Comparison of ENCODE assay signal across 12 cellular contexts in the genomic region with DNA sequence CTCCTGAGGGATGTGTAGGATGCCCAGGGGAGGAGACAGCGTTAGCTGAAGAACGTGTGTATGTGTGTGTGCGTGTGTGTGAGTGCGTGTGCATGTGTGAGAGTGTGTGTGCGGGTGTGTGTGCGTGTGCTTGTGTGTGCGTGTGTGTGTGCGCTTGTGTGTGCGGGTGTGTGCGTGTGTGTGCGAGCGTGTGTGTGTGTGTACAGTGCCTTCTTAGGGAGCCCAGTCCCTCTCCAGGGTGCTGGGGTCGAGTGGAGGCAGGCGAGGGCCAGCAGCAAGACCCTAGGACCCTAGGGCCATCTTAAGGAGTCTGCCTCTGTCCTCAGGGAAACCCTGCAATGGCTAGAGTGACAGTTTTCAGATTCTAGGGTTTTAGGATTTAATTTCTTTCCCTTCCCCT. TPM values are rescaled to one million over a fixed set of nuclear protein-coding genes. Genes with fewer than 3 reads are reported as not detected.
DNase-seq lines count a peak whose midpoint lies in the region; ATAC-seq and TF ChIP-seq lines count a peak whose summit lies in the region.
"Had no signal": no experiment of that assay in that cellular context is flagged by ENCODE, and none has a peak within 500 bp of the region (broad histone marks: within the 10 kb centered on the region; RNA-seq: fewer than 3 reads in every experiment).

No MANE protein-coding gene starts in this region.

- H2AK9ac ChIP-seq in IMR-90 (replicated peaks; ENCODE audit: low read depth, low read length, poor library complexity) = peak overlapping the region; percentile 80

- peak overlapping the region; percentile 57 for H3K14ac ChIP-seq in IMR-90 (replicated peaks; ENCODE audit: low read depth, low read length)

- peak overlapping the region; percentile 40; the same call in 1 of the 2 replicates for H3K18ac ChIP-seq in IMR-90 (ENCODE audit: low read depth, low read length)

- DNase-seq in IMR-90 (no peak), endothelial cell (ENCODE audit: low spot score) (no peak), osteocyte (ENCODE audit: extremely low spot score, unreplicated experiment) (no peak), SIG-M5 (lab: John Stamatoyannopoulos, UW) (no peak), vagina (ENCODE audit: extremely low spot score in 2 of 2) (no peak)
- DNase-seq in activated CD4-positive, CD25-positive, alpha-beta regulatory T cell treated with anti-CD3 and anti-CD28 coated beads, Interleukin-2, amount 50 U/mL, for 72 hours = no peak
- DNase-seq: NCI-H446 treated with DMSO at 0.1 percent for 48 hours had no signal

- H2BK15ac ChIP-seq in IMR-90 (ENCODE audit: low read depth, low read length) = peak overlapping the region; percentile 97; the same call in 2 of the 3 replicates

- CTCF ChIA-PET in IMR-90 (lab: Yijun Ruan, JAX) = interaction anchor here (0.6 to 2.1 kb wide), 3 partner anchors 9 to 149 kb away, joined by 3 to 11 read pairs (median 3); partner anchors contain the start of gene TOR2A

- TF ChIP-seq POLR2A in IMR-90 (IDR thresholded peaks at IDR 0.05; ENCODE audit: low read depth, low read length) (no peak), vagina (IDR thresholded peaks at IDR 0.05) (no peak)

- peak overlapping the region in 1 of 2 experiments; percentile 76; a peak in 2 of 4 replicates for H4K8ac ChIP-seq in IMR-90 (ENCODE audit: low read depth in 2 of 2, low read length in 2 of 2)

- no peak overlapping the region for H3K4me2 ChIP-seq in IMR-90 (ENCODE audit: low read depth, low read length)

- no peaks in the 10 kb centered on the region for H3K9me3 ChIP-seq in IMR-90 (ENCODE audit: control insufficient read depth, insufficient read depth, low read length)
- no peaks in the 10 kb centered on the region for H3K9me3 ChIP-seq in vagina

- no TSS peak for BruUV-seq in IMR-90 (replicated peaks; lab: Mats Ljungman, UMichigan)

- no peak overlapping the region for H3K4me3 ChIP-seq in IMR-90 (ENCODE audit: insufficient read depth, low read depth, low read length)
- no peak overlapping the region for H3K4me3 ChIP-seq in vagina
- H3K4me3 ChIP-seq: coronary artery had no signal

- H2BK5ac ChIP-seq in IMR-90 (ENCODE audit: low read depth, low read length, poor library complexity, severe bottlenecking) = peak overlapping the region; percentile 89

- H3K4me1 ChIP-seq in IMR-90 (ENCODE audit: control insufficient read depth, insufficient read depth, low read length) = peaks cover 4% of the 10 kb centered on the region
- H3K4me1 ChIP-seq in vagina = peaks cover 9% of the 10 kb centered on the region

- TF ChIP-seq RAD21 in IMR-90 (IDR thresholded peaks at IDR 0.05; ENCODE audit: low read length) = no peak

- whole genome bisulfite sequencing in IMR-90 (ENCODE audit: extremely low coverage in 2 of 2, insufficient read length in 1 of 2), 2 experiments = 89% methylated on average over 7 of the region's 14 CpGs; no CpG with 5 or more reads in 1 of the 2 experiments

- H2BK120ac ChIP-seq in IMR-90 (ENCODE audit: low read depth, low read length) = peak overlapping the region; percentile 88

- H3K27ac Mint-ChIP-seq in endothelial cell (ENCODE audit: unreplicated experiment) (no peak overlapping the region), osteocyte (ENCODE audit: unreplicated experiment) (peak overlapping the region; percentile 27)
- H3K27ac Mint-ChIP-seq: activated T-cell treated with anti-CD3 and anti-CD28 coated beads, Interleukin-2, amount 50 U/mL, for 24 hours had no signal

- peak overlapping the region; percentile 92 for H2BK20ac ChIP-seq in IMR-90 (ENCODE audit: low read depth, low read length)

- peak overlapping the region; percentile 18 for H3K27ac ChIP-seq in C4-2B
- H3K27ac ChIP-seq in IMR-90 (ENCODE audit: insufficient read depth, low read length) = peak overlapping the region; percentile 5; the same call in 1 of the 2 replicates
- H3K27ac ChIP-seq in vagina = no peak overlapping the region
- H3K27ac ChIP-seq: brain microvascular endothelial cell, coronary artery had no signal

- H3K36me3 Mint-ChIP-seq in endothelial cell (ENCODE audit: low read depth, unreplicated experiment) (peaks cover 5% of the 10 kb centered on the region), osteocyte (ENCODE audit: unreplicated experiment) (no peaks in the 10 kb centered on the region)
- H3K36me3 Mint-ChIP-seq: naive thymus-derived CD8-positive, alpha-beta T cell had no signal

- H3K4me1 Mint-ChIP-seq in endothelial cell (ENCODE audit: unreplicated experiment) (peaks cover 15% of the 10 kb centered on the region), osteocyte (ENCODE audit: unreplicated experiment) (peaks cover 32% of the 10 kb centered on the region)

- no peaks in the 10 kb centered on the region for H3K36me3 ChIP-seq in IMR-90 (ENCODE audit: control insufficient read depth, insufficient read depth, low read length)
- no peaks in the 10 kb centered on the region for H3K36me3 ChIP-seq in vagina
- H3K36me3 ChIP-seq: brain microvascular endothelial cell had no signal

- intact Hi-C loops in IMR-90 (cut with micrococcal nuclease) (loop anchor here (1.0 to 5.0 kb wide), 3 partner anchors 61 to 134 kb away; partner anchors contain the start of genes LRSAM1 and RPL12), vagina (cut with DNase I) (loop anchor here (2.0 to 5.0 kb wide), 3 partner anchors 81 to 336 kb away; no protein-coding TSS in a partner anchor)

- in situ Hi-C loops in IMR-90 (cut with MboI; ENCODE audit: low sequenced_read_pairs) = loop anchor here (5.0 kb wide), 2 partner anchors 84 to 336 kb away; no protein-coding TSS in a partner anchor

- ATAC-seq in IMR-90 (ENCODE audit: low read depth) = no peak; the same call in 1 of the 2 replicates

- peak overlapping the region; percentile 100 for H2AK5ac ChIP-seq in IMR-90 (ENCODE audit: low read depth, low read length)

- H3K4ac ChIP-seq in IMR-90 (ENCODE audit: low read depth, low read length) = peak overlapping the region; percentile 90

- H4K20me1 ChIP-seq in IMR-90 (ENCODE audit: insufficient read depth, low read length) = no peaks in the 10 kb centered on the region

- peak overlapping the region; percentile 64 for H2AFZ ChIP-seq in IMR-90 (replicated peaks; ENCODE audit: low read length, poor library complexity)

- peak overlapping the region; percentile 31 for H4K5ac ChIP-seq in IMR-90 (ENCODE audit: low read depth, low read length)

- TF ChIP-seq CTCF in C4-2B (conservative IDR thresholded peaks at IDR 0.05) (no peak), IMR-90 (conservative IDR thresholded peaks at IDR 0.05; ENCODE audit: low read depth, low read length) (no peak), endothelial cell (IDR thresholded peaks at IDR 0.05; ENCODE audit: unreplicated experiment) (no peak), osteocyte (IDR thresholded peaks at IDR 0.05) (no peak), vagina (IDR thresholded peaks at IDR 0.05) (no peak)

- H3K9me3 Mint-ChIP-seq in endothelial cell (ENCODE audit: unreplicated experiment) (no peaks in the 10 kb centered on the region), osteocyte (ENCODE audit: unreplicated experiment) (no peaks in the 10 kb centered on the region)
- H3K9me3 Mint-ChIP-seq: activated T-cell treated with anti-CD3 and anti-CD28 coated beads, Interleukin-2, amount 50 U/mL, for 24 hours; naive thymus-derived CD8-positive, alpha-beta T cell had no signal

- dilution Hi-C loops in IMR-90 (cut with HindIII; ENCODE audit: low sequenced_read_pairs, unreplicated experiment) = no loop called here

- H3K4me3 Mint-ChIP-seq in endothelial cell (ENCODE audit: unreplicated experiment) = peak overlapping the region; percentile 12
- no peak overlapping the region for H3K4me3 Mint-ChIP-seq in osteocyte (ENCODE audit: unreplicated experiment)
- H3K4me3 Mint-ChIP-seq: activated T-cell treated with anti-CD3 and anti-CD28 coated beads, Interleukin-2, amount 50 U/mL, for 24 hours; naive thymus-derived CD8-positive, alpha-beta T cell had no signal

- H3K79me1 ChIP-seq in IMR-90 (ENCODE audit: low read depth in 1 of 2, low read length in 2 of 2) = peaks cover 22 to 31% of the 10 kb centered on the region in 2 experiments

- H3K27me3 Mint-ChIP-seq in endothelial cell (ENCODE audit: unreplicated experiment) = peaks cover 7% of the 10 kb centered on the region
- no peaks in the 10 kb centered on the region for H3K27me3 Mint-ChIP-seq in osteocyte (ENCODE audit: unreplicated experiment)

- no peak overlapping the region for H3K9ac ChIP-seq in IMR-90 (ENCODE audit: low read depth, low read length)

- peak overlapping the region; percentile 72 for H4K91ac ChIP-seq in IMR-90 (ENCODE audit: insufficient read depth, low read depth, low read length)

- peak overlapping the region; percentile 59 for H3K23ac ChIP-seq in IMR-90 (ENCODE audit: low read depth, low read length)

- POLR2A ChIA-PET in IMR-90 (lab: Charles Lee; ENCODE audit: unreplicated experiment) = interaction anchor here (0.6 kb wide), 1 partner anchor 13 kb away, joined by 11 read pairs; no protein-coding TSS in a partner anchor

- H3K27me3 ChIP-seq in IMR-90 (ENCODE audit: control insufficient read depth, insufficient read depth, low read length) (no peaks in the 10 kb centered on the region), vagina (no peaks in the 10 kb centered on the region)
- H3K27me3 ChIP-seq: brain microvascular endothelial cell had no signal

- peaks cover 5% of the 10 kb centered on the region for H3K9me1 ChIP-seq in IMR-90 (ENCODE audit: insufficient read depth, low read length)

- H3K56ac ChIP-seq in IMR-90 (ENCODE audit: extremely low read depth, insufficient read depth, low read length) = no peak overlapping the region

TF ChIP-seq in IMR-90, 13 proteins besides CTCF, POLR2A, EP300 and RAD21 (continues in another document):
- TF ChIP-seq NFE2L2 (IDR thresholded peaks at IDR 0.05; ENCODE audit: low read depth, low read length) = no peak
- TF ChIP-seq FOS (IDR thresholded peaks at IDR 0.05; ENCODE audit: low read depth, low read length) = no peak
- TF ChIP-seq SMC3 (IDR thresholded peaks at IDR 0.05; ENCODE audit: low read depth, low read length) = no peak
- no peak for TF ChIP-seq CHD1 (IDR thresholded peaks at IDR 0.05; ENCODE audit: low read depth, low read length)
- no peak for TF ChIP-seq MAZ (IDR thresholded peaks at IDR 0.05; ENCODE audit: borderline replicate concordance, low read depth, low read length)
- no peak for TF ChIP-seq MAFK (IDR thresholded peaks at IDR 0.05; ENCODE audit: low read depth, low read length)
- TF ChIP-seq CEBPB (IDR thresholded peaks at IDR 0.05; ENCODE audit: low read depth, low read length) = no peak

RNA-seq across cellular contexts. Expression of gene STXBP1, which starts 26.0 kb away (rescaled TPM):
- total RNA-seq in IMR-90 (2012; rRNA removed) (15.8 and 18.9 TPM in 2 replicates), endothelial cell (ENCODE audit: unreplicated experiment) (113 TPM), osteocyte (44.9 and 46.5 TPM in 2 replicates), vagina (56.2 TPM)
- polyA plus RNA-seq in IMR-90 (2012; rRNA removed) = 21.7 and 22.6 TPM in 2 replicates
- 17.5 and 24.5 TPM in 2 replicates for polyA plus RNA-seq in IMR-90 (2012; cell fraction: cytosol; rRNA removed)
- 26.3 and 44.5 TPM in 2 replicates for polyA plus RNA-seq in IMR-90 (2012; cell fraction: nucleus; rRNA removed; ENCODE audit: low replicate concordance)
